Comparison of ENCODE assay signal across 2 cellular contexts in the genomic region with DNA sequence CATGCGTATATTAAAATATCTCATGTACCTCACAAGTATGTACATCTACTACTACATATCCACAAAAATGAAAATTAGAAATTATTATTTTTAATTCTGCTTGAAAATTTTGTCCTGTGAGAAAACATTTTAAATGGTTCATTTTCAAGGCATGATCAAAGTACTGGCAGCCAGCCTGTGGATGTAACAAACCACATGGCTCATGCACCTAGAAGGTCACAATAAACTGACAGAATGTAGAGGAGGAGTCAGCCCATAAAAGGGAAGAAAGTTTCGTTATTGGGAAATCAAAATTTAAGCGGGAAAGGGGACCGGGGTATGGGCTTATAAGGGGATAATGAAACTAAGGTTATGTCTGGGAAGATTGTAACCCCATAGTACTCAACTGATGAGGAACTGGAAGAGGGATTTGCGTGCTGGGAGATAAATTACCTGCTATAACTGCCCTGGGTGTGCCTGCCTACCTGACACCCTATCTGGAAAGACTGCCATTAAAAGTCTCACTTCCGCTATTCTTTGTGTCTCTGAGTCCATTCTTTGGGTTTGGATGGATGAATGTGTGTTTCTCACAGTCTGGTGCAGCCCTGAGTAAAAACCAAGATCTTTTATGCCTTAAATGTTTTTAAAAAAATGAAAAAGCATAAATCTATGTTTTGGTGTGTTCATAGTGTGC.
TF ChIP-seq lines count a peak whose summit lies in the region.

No MANE protein-coding gene starts in this region.

TF ChIP-seq in liver, 16 proteins besides CTCF, POLR2A, EP300 and RAD21:
- TF ChIP-seq ATF3 (IDR thresholded peaks at IDR 0.05) (no peak), EGR1 (IDR thresholded peaks at IDR 0.05; ENCODE audit: low read depth in 2 of 2) (no peak), FOXA2 (IDR thresholded peaks at IDR 0.05) (no peak), FOXA1 (IDR thresholded peaks at IDR 0.05) (no peak), MAX (IDR thresholded peaks at IDR 0.05) (peak; percentile 24), NR2F2 (IDR thresholded peaks at IDR 0.05) (no peak), GABPA (IDR thresholded peaks at IDR 0.05 in 1 of 2, conservative IDR thresholded peaks at IDR 0.05 in 1 of 2) (no peak), YY1 (IDR thresholded peaks at IDR 0.05) (no peak), TAF1 (conservative IDR thresholded peaks at IDR 0.05) (no peak), HNF4G (IDR thresholded peaks at IDR 0.05) (no peak), SP1 (IDR thresholded peaks at IDR 0.05) (no peak), JUND (IDR thresholded peaks at IDR 0.05) (no peak), HNF4A (conservative IDR thresholded peaks at IDR 0.05) (no peak), RXRA (IDR thresholded peaks at IDR 0.05) (peak; percentile 16 to 33)
- TF ChIP-seq, protein P1, sequence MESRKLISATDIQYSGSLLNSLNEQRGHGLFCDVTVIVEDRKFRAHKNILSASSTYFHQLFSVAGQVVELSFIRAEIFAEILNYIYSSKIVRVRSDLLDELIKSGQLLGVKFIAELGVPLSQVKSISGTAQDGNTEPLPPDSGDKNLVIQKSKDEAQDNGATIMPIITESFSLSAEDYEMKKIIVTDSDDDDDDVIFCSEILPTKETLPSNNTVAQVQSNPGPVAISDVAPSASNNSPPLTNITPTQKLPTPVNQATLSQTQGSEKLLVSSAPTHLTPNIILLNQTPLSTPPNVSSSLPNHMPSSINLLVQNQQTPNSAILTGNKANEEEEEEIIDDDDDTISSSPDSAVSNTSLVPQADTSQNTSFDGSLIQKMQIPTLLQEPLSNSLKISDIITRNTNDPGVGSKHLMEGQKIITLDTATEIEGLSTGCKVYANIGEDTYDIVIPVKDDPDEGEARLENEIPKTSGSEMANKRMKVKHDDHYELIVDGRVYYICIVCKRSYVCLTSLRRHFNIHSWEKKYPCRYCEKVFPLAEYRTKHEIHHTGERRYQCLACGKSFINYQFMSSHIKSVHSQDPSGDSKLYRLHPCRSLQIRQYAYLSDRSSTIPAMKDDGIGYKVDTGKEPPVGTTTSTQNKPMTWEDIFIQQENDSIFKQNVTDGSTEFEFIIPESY (IDR thresholded peaks at IDR 0.05) = no peak
- TF ChIP-seq, protein P2, sequence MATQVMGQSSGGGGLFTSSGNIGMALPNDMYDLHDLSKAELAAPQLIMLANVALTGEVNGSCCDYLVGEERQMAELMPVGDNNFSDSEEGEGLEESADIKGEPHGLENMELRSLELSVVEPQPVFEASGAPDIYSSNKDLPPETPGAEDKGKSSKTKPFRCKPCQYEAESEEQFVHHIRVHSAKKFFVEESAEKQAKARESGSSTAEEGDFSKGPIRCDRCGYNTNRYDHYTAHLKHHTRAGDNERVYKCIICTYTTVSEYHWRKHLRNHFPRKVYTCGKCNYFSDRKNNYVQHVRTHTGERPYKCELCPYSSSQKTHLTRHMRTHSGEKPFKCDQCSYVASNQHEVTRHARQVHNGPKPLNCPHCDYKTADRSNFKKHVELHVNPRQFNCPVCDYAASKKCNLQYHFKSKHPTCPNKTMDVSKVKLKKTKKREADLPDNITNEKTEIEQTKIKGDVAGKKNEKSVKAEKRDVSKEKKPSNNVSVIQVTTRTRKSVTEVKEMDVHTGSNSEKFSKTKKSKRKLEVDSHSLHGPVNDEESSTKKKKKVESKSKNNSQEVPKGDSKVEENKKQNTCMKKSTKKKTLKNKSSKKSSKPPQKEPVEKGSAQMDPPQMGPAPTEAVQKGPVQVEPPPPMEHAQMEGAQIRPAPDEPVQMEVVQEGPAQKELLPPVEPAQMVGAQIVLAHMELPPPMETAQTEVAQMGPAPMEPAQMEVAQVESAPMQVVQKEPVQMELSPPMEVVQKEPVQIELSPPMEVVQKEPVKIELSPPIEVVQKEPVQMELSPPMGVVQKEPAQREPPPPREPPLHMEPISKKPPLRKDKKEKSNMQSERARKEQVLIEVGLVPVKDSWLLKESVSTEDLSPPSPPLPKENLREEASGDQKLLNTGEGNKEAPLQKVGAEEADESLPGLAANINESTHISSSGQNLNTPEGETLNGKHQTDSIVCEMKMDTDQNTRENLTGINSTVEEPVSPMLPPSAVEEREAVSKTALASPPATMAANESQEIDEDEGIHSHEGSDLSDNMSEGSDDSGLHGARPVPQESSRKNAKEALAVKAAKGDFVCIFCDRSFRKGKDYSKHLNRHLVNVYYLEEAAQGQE (IDR thresholded peaks at IDR 0.05) = no peak
TF ChIP-seq in liver: peak in this region for 2.

TF ChIP-seq in HepG2, 621 proteins besides CTCF, POLR2A, EP300 and RAD21 (continued from another document):
- TF ChIP-seq HIC2 (CRISPR knock-in tag; IDR thresholded peaks at IDR 0.05; ENCODE audit: low read depth) (no peak), IKZF4 (CRISPR knock-in tag; IDR thresholded peaks at IDR 0.05; ENCODE audit: borderline replicate concordance, low read depth, not compliant biosample characterization) (no peak), SAFB2 (CRISPR knock-in tag; IDR thresholded peaks at IDR 0.05; ENCODE audit: borderline replicate concordance, low read depth) (no peak), KDM5A (IDR thresholded peaks at IDR 0.05; ENCODE audit: borderline replicate concordance, low read length) (no peak), NCOA5 (CRISPR knock-in tag; IDR thresholded peaks at IDR 0.05) (no peak), PRDM10 (CRISPR knock-in tag; IDR thresholded peaks at IDR 0.05; ENCODE audit: low read depth) (no peak), ZNF20 (CRISPR knock-in tag; IDR thresholded peaks at IDR 0.05) (no peak), MED13 (CRISPR knock-in tag; IDR thresholded peaks at IDR 0.05) (no peak), ZNF83 (CRISPR knock-in tag; IDR thresholded peaks at IDR 0.05; ENCODE audit: borderline replicate concordance) (no peak)
- TF ChIP-seq, protein P3, sequence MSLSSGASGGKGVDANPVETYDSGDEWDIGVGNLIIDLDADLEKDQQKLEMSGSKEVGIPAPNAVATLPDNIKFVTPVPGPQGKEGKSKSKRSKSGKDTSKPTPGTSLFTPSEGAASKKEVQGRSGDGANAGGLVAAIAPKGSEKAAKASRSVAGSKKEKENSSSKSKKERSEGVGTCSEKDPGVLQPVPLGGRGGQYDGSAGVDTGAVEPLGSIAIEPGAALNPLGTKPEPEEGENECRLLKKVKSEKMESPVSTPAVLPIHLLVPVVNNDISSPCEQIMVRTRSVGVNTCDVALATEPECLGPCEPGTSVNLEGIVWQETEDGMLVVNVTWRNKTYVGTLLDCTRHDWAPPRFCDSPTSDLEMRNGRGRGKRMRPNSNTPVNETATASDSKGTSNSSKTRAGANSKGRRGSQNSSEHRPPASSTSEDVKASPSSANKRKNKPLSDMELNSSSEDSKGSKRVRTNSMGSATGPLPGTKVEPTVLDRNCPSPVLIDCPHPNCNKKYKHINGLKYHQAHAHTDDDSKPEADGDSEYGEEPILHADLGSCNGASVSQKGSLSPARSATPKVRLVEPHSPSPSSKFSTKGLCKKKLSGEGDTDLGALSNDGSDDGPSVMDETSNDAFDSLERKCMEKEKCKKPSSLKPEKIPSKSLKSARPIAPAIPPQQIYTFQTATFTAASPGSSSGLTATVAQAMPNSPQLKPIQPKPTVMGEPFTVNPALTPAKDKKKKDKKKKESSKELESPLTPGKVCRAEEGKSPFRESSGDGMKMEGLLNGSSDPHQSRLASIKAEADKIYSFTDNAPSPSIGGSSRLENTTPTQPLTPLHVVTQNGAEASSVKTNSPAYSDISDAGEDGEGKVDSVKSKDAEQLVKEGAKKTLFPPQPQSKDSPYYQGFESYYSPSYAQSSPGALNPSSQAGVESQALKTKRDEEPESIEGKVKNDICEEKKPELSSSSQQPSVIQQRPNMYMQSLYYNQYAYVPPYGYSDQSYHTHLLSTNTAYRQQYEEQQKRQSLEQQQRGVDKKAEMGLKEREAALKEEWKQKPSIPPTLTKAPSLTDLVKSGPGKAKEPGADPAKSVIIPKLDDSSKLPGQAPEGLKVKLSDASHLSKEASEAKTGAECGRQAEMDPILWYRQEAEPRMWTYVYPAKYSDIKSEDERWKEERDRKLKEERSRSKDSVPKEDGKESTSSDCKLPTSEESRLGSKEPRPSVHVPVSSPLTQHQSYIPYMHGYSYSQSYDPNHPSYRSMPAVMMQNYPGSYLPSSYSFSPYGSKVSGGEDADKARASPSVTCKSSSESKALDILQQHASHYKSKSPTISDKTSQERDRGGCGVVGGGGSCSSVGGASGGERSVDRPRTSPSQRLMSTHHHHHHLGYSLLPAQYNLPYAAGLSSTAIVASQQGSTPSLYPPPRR (CRISPR knock-in tag; IDR thresholded peaks at IDR 0.05; ENCODE audit: borderline replicate concordance) = no peak
- TF ChIP-seq, protein P4, sequence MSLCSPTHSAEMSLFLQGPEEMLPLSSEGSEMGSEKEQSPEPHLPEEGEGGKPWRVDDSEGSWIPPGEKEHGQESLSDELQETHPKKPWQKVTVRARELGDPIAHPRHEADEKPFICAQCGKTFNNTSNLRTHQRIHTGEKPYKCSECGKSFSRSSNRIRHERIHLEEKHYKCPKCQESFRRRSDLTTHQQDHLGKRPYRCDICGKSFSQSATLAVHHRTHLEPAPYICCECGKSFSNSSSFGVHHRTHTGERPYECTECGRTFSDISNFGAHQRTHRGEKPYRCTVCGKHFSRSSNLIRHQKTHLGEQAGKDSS (CRISPR knock-in tag; IDR thresholded peaks at IDR 0.05; ENCODE audit: borderline replicate concordance, low read depth) = no peak
- TF ChIP-seq, protein P5, sequence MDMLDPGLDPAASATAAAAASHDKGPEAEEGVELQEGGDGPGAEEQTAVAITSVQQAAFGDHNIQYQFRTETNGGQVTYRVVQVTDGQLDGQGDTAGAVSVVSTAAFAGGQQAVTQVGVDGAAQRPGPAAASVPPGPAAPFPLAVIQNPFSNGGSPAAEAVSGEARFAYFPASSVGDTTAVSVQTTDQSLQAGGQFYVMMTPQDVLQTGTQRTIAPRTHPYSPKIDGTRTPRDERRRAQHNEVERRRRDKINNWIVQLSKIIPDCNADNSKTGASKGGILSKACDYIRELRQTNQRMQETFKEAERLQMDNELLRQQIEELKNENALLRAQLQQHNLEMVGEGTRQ (IDR thresholded peaks at IDR 0.05; ENCODE audit: low read depth, low read length) = no peak
- TF ChIP-seq, protein P5 (CRISPR knock-in tag; IDR thresholded peaks at IDR 0.05; ENCODE audit: borderline replicate concordance) = no peak
- TF ChIP-seq, protein P6, sequence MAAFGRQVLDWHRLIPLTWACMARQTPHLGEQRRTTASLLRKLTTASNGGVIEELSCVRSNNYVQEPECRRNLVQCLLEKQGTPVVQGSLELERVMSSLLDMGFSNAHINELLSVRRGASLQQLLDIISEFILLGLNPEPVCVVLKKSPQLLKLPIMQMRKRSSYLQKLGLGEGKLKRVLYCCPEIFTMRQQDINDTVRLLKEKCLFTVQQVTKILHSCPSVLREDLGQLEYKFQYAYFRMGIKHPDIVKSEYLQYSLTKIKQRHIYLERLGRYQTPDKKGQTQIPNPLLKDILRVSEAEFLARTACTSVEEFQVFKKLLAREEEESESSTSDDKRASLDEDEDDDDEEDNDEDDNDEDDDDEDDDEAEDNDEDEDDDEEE (CRISPR knock-in tag; IDR thresholded peaks at IDR 0.05) = no peak
